In genomic region chrX:71210829-71211228, GRCh38 we compare ENCODE assay signal across 17 cellular contexts.
"Had no signal": no experiment of that assay in that cellular context is flagged by ENCODE, and none has a peak within 500 bp of the region (broad histone marks: within the 10 kb centered on the region; RNA-seq: fewer than 3 reads in every experiment).

No MANE protein-coding gene starts in this region.

- ATAC-seq: gastrocnemius medialis; psoas muscle; stimulated activated memory B cell treated with anti-CD40 and anti-IgM and Interleukin-4, amounts not matched to agents 10 μg/mL and 1 μg/mL and 100 μg/mL, for 72 hours had no signal

- H3K36me3 ChIP-seq: gastrocnemius medialis, sigmoid colon, thyroid gland, WERI-Rb-1 had no signal

- H3K27ac ChIP-seq: gastrocnemius medialis, hepatocyte, psoas muscle, sigmoid colon, thyroid gland, WERI-Rb-1 had no signal

- H3K4me2 ChIP-seq: hepatocyte had no signal

- H3K27me3 ChIP-seq: hepatocyte, sigmoid colon, thyroid gland had no signal

- H3K4me1 ChIP-seq: gastrocnemius medialis, psoas muscle, sigmoid colon, thyroid gland had no signal

- DNase-seq: activated CD4-positive, alpha-beta T cell treated with anti-CD3 and anti-CD28 coated beads, Interleukin-2, amount 50 U/mL, for 48 hours; activated naive CD4-positive, alpha-beta T cell treated with anti-CD3 and anti-CD28 coated beads, Interleukin-2, amount 10 ng/mL, durations not matched to agents 7 days and 5 days; activated T-cell treated with anti-CD3 and anti-CD28 coated beads, Interleukin-2, amount 50 U/mL, for 1 hour; endodermal cell; gastrocnemius medialis; islet precursor cell; nephron progenitor cell; occipital lobe; psoas muscle; sigmoid colon; stimulated activated CD4-positive, alpha-beta T cell treated with anti-CD3 and anti-CD28 coated beads, Interleukin-12 subunit alpha, Interleukin-12 subunit beta, amount 100 ng/mL, for 4 hours; stimulated activated CD4-positive, alpha-beta T cell treated with anti-CD3 and anti-CD28 coated beads, Interleukin-2, amount 100 ng/mL, for 24 hours; thyroid gland; WERI-Rb-1 had no signal

- H2AFZ ChIP-seq: hepatocyte had no signal

- H3K4me3 ChIP-seq: gastrocnemius medialis, hepatocyte, lung, psoas muscle, sigmoid colon, thyroid gland had no signal

- H3K79me2 ChIP-seq: hepatocyte had no signal

- H3K9me3 ChIP-seq: gastrocnemius medialis, psoas muscle, sigmoid colon, thyroid gland had no signal
